1 cellular context compared by ENCODE assay signal in the genomic region with DNA sequence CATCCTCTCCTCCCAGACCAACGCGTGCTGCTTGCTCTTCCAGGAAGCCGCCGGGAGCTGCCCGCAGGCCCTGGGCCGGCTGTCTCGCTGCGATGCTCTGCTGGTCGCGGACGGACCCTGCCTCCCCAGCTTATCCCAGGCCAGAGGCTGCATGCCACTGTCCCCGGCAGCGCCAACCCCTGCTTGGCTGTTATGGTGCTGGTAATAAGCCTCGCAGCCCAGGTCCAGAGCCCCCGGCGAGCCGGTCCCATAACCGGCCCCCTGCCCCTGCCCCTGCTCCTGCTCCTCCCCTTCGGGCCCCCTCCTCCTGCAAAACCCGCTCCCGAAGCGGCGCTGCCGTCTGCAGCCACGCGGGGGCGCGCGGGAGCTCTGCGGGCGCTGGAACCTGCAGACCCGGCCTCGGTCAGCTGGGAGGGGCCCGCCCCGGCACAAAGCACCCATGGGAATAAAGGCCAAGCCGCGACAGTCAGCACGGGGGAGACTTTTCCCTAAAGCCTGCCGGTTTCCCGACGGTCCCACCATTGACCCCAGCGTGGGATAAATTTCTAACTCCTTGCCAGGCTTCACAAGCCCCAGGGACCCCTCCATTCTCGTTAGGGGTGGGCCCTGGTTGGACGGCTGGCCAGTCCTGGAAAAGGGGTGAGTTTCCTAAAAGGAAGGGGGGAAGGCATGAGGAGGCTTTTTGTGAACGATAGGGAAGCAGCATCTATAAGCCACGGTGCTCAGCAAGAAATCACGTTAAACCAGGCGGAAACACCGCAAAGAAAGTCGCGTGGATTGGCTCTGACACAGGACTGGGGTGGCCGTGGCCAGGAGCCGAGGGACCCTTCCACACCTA.
A peak's percentile ranks its signal among the peaks of the same experiment; 100 is the strongest.
TF ChIP-seq lines count a peak whose summit lies in the region.

No MANE protein-coding gene starts in this region.

TF ChIP-seq in HepG2, 621 proteins besides CTCF, POLR2A, EP300 and RAD21 (continued from another document):
- 0 out of 2 replicates have a peak, but pooled peaks have one; percentile 49 for TF ChIP-seq NCOA5 (CRISPR knock-in tag; IDR thresholded peaks at IDR 0.05)
- TF ChIP-seq FOXC1 (CRISPR knock-in tag; IDR thresholded peaks at IDR 0.05; ENCODE audit: borderline replicate concordance): peak; percentile 54; the same call in 1 of the 2 replicates
- TF ChIP-seq ZNF292 (CRISPR knock-in tag; IDR thresholded peaks at IDR 0.05; ENCODE audit: borderline replicate concordance, low read depth): peak; percentile 64; the same call in 1 of the 2 replicates
- no peak for TF ChIP-seq ZNF354B (CRISPR knock-in tag; IDR thresholded peaks at IDR 0.05)
- TF ChIP-seq ZNF780A (CRISPR knock-in tag; IDR thresholded peaks at IDR 0.05): no peak
- peak; percentile 60 for TF ChIP-seq AGO2 (optimal IDR thresholded peaks at IDR 0.05; ENCODE audit: low read depth, low read length)
- TF ChIP-seq ZNF768 (CRISPR knock-in tag; IDR thresholded peaks at IDR 0.05): peak; percentile 67; the same call in 1 of the 2 replicates
- TF ChIP-seq ISX (CRISPR knock-in tag; conservative IDR thresholded peaks at IDR 0.05): peak; percentile 94; the same call in 1 of the 2 replicates
- TF ChIP-seq, protein P1, sequence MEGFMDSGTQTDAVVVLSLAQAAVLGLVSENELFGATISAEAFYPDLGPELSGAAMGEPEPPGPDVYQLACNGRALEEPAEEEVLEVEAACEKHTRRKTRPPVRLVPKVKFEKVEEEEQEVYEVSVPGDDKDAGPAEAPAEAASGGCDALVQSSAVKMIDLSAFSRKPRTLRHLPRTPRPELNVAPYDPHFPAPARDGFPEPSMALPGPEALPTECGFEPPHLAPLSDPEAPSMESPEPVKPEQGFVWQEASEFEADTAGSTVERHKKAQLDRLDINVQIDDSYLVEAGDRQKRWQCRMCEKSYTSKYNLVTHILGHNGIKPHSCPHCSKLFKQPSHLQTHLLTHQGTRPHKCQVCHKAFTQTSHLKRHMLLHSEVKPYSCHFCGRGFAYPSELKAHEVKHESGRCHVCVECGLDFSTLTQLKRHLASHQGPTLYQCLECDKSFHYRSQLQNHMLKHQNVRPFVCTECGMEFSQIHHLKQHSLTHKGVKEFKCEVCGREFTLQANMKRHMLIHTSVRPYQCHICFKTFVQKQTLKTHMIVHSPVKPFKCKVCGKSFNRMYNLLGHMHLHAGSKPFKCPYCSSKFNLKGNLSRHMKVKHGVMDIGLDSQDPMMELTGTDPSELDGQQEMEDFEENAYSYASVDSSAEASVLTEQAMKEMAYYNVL (CRISPR knock-in tag; IDR thresholded peaks at IDR 0.05; ENCODE audit: borderline replicate concordance): no peak; the same call in 1 of the 2 replicates
- peak; percentile 16; the same call in 1 of the 2 replicates for TF ChIP-seq SAFB2 (CRISPR knock-in tag; IDR thresholded peaks at IDR 0.05; ENCODE audit: borderline replicate concordance, low read depth)
- peak; percentile 69; the same call in 1 of the 2 replicates for TF ChIP-seq GLI4 (CRISPR knock-in tag; IDR thresholded peaks at IDR 0.05; ENCODE audit: borderline replicate concordance)
- TF ChIP-seq, protein P2, sequence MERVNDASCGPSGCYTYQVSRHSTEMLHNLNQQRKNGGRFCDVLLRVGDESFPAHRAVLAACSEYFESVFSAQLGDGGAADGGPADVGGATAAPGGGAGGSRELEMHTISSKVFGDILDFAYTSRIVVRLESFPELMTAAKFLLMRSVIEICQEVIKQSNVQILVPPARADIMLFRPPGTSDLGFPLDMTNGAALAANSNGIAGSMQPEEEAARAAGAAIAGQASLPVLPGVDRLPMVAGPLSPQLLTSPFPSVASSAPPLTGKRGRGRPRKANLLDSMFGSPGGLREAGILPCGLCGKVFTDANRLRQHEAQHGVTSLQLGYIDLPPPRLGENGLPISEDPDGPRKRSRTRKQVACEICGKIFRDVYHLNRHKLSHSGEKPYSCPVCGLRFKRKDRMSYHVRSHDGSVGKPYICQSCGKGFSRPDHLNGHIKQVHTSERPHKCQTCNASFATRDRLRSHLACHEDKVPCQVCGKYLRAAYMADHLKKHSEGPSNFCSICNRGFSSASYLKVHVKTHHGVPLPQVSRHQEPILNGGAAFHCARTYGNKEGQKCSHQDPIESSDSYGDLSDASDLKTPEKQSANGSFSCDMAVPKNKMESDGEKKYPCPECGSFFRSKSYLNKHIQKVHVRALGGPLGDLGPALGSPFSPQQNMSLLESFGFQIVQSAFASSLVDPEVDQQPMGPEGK (CRISPR knock-in tag; IDR thresholded peaks at IDR 0.05): peak; percentile 98
- TF ChIP-seq ZSCAN9 (CRISPR knock-in tag; IDR thresholded peaks at IDR 0.05; ENCODE audit: borderline replicate concordance): peak; percentile 77
- TF ChIP-seq SALL1 (CRISPR knock-in tag; IDR thresholded peaks at IDR 0.05): peak; percentile 72
- no peak for TF ChIP-seq ZNF703 (CRISPR knock-in tag; IDR thresholded peaks at IDR 0.05; ENCODE audit: borderline replicate concordance)
- TF ChIP-seq ZNF614 (CRISPR knock-in tag; IDR thresholded peaks at IDR 0.05; ENCODE audit: borderline replicate concordance): peak; percentile 76
